Comparison of ENCODE assay signal across 1 cellular context in genomic region chr3:131361464-131362421, GRCh38.
A peak's percentile ranks its signal among the peaks of the same experiment; 100 is the strongest.
TF ChIP-seq lines count a peak whose summit lies in the region.

No MANE protein-coding gene starts in this region.

TF ChIP-seq in WTC11, 78 proteins besides CTCF, POLR2A, EP300 and RAD21 (continued from another document):
- TF ChIP-seq PREB (CRISPR knock-in tag; IDR thresholded peaks at IDR 0.05; ENCODE audit: borderline replicate concordance): no peak
- no peak for TF ChIP-seq NR3C1 (CRISPR knock-in tag; conservative IDR thresholded peaks at IDR 0.05; ENCODE audit: low read depth)
- TF ChIP-seq GTF2I (CRISPR knock-in tag; conservative IDR thresholded peaks at IDR 0.05): no peak
- TF ChIP-seq, protein P1, sequence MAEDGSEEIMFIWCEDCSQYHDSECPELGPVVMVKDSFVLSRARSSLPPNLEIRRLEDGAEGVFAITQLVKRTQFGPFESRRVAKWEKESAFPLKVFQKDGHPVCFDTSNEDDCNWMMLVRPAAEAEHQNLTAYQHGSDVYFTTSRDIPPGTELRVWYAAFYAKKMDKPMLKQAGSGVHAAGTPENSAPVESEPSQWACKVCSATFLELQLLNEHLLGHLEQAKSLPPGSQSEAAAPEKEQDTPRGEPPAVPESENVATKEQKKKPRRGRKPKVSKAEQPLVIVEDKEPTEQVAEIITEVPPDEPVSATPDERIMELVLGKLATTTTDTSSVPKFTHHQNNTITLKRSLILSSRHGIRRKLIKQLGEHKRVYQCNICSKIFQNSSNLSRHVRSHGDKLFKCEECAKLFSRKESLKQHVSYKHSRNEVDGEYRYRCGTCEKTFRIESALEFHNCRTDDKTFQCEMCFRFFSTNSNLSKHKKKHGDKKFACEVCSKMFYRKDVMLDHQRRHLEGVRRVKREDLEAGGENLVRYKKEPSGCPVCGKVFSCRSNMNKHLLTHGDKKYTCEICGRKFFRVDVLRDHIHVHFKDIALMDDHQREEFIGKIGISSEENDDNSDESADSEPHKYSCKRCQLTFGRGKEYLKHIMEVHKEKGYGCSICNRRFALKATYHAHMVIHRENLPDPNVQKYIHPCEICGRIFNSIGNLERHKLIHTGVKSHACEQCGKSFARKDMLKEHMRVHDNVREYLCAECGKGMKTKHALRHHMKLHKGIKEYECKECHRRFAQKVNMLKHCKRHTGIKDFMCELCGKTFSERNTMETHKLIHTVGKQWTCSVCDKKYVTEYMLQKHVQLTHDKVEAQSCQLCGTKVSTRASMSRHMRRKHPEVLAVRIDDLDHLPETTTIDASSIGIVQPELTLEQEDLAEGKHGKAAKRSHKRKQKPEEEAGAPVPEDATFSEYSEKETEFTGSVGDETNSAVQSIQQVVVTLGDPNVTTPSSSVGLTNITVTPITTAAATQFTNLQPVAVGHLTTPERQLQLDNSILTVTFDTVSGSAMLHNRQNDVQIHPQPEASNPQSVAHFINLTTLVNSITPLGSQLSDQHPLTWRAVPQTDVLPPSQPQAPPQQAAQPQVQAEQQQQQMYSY (CRISPR knock-in tag; IDR thresholded peaks at IDR 0.05): peak; percentile 50; the same call in 1 of the 2 replicates
- no peak for TF ChIP-seq ZNF396 (CRISPR knock-in tag; IDR thresholded peaks at IDR 0.05; ENCODE audit: borderline replicate concordance)
- no peak for TF ChIP-seq GABPB1 (CRISPR knock-in tag; IDR thresholded peaks at IDR 0.05)
- peak; percentile 76 for TF ChIP-seq NFYB (CRISPR knock-in tag; conservative IDR thresholded peaks at IDR 0.05; ENCODE audit: low read depth)
- no peak for TF ChIP-seq OVOL2 (CRISPR knock-in tag; IDR thresholded peaks at IDR 0.05; ENCODE audit: borderline replicate concordance)
- peak; percentile 88 for TF ChIP-seq MYBL2 (CRISPR knock-in tag; IDR thresholded peaks at IDR 0.05)
- TF ChIP-seq ATF2 (CRISPR knock-in tag; IDR thresholded peaks at IDR 0.05; ENCODE audit: borderline replicate concordance, low read depth): no peak
- TF ChIP-seq ATF3 (CRISPR knock-in tag; conservative IDR thresholded peaks at IDR 0.05): 0 out of 2 replicates have a peak, but pooled peaks have one; percentile 56
- TF ChIP-seq ZNF263 (CRISPR knock-in tag; IDR thresholded peaks at IDR 0.05; ENCODE audit: low read depth): no peak
- TF ChIP-seq AFF4 (CRISPR knock-in tag; IDR thresholded peaks at IDR 0.05; ENCODE audit: borderline replicate concordance): peak; percentile 45; the same call in 1 of the 2 replicates
- TF ChIP-seq ZNF281 (CRISPR knock-in tag; IDR thresholded peaks at IDR 0.05): peak; percentile 57
- TF ChIP-seq ATF6 (CRISPR knock-in tag; IDR thresholded peaks at IDR 0.05): no peak
- TF ChIP-seq ZNF423 (CRISPR knock-in tag; IDR thresholded peaks at IDR 0.05): no peak
- no peak for TF ChIP-seq ZNF121 (CRISPR knock-in tag; IDR thresholded peaks at IDR 0.05)
- TF ChIP-seq E2F4 (CRISPR knock-in tag; IDR thresholded peaks at IDR 0.05; ENCODE audit: borderline replicate concordance, low read depth): peak; percentile 62; the same call in 1 of the 2 replicates
- 0 out of 2 replicates have a peak, but pooled peaks have one; percentile 6 for TF ChIP-seq ZNF416 (CRISPR knock-in tag; IDR thresholded peaks at IDR 0.05)
- TF ChIP-seq, protein P2, sequence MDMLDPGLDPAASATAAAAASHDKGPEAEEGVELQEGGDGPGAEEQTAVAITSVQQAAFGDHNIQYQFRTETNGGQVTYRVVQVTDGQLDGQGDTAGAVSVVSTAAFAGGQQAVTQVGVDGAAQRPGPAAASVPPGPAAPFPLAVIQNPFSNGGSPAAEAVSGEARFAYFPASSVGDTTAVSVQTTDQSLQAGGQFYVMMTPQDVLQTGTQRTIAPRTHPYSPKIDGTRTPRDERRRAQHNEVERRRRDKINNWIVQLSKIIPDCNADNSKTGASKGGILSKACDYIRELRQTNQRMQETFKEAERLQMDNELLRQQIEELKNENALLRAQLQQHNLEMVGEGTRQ (CRISPR knock-in tag; IDR thresholded peaks at IDR 0.05): no peak; the same call in 1 of the 2 replicates
- no peak for TF ChIP-seq TCF7 (CRISPR knock-in tag; IDR thresholded peaks at IDR 0.05; ENCODE audit: low read depth)
- TF ChIP-seq TP53 (CRISPR knock-in tag; IDR thresholded peaks at IDR 0.05): no peak
- TF ChIP-seq AR (CRISPR knock-in tag; IDR thresholded peaks at IDR 0.05): no peak
- TF ChIP-seq ZNF138 (CRISPR knock-in tag; conservative IDR thresholded peaks at IDR 0.05): no peak; the same call in 1 of the 2 replicates
- TF ChIP-seq KAT7 (CRISPR knock-in tag; IDR thresholded peaks at IDR 0.05; ENCODE audit: borderline replicate concordance): no peak
- peak; percentile 70 for TF ChIP-seq SP1 (CRISPR knock-in tag; conservative IDR thresholded peaks at IDR 0.05)
- no peak; the same call in 1 of the 2 replicates for TF ChIP-seq TEAD4 (CRISPR knock-in tag; IDR thresholded peaks at IDR 0.05)
- TF ChIP-seq ZNF317 (CRISPR knock-in tag; IDR thresholded peaks at IDR 0.05; ENCODE audit: borderline replicate concordance, low read depth): 0 out of 2 replicates have a peak, but pooled peaks have one; percentile 14
- no peak for TF ChIP-seq CBFB (CRISPR knock-in tag; IDR thresholded peaks at IDR 0.05; ENCODE audit: low read depth)
- TF ChIP-seq NR1H2 (CRISPR knock-in tag; IDR thresholded peaks at IDR 0.05): peak; percentile 76; the same call in 1 of the 2 replicates
